In the genomic region with DNA sequence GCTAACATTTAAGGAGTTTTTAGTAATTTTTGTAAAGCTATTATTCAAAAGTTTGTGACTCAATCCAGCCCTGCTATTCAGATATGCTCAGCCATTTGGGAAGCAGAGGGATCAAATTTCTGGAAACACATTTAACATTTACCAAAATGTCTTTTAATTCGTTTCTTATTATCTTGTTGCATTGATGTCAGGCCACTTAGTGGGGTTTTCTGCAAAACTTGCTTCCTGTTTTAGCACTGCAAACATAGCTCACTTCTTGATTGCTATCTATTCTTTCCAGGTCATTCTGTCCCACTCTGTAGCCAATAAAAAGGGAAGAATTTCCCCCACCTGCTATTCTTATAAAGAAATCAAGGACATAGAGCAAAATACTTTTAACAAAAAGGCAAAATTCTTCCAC, we compare ENCODE assay signal across 1 cellular context.
A peak's percentile ranks its signal among the peaks of the same experiment; 100 is the strongest.
TF ChIP-seq lines count a peak whose summit lies in the region.

No MANE protein-coding gene starts in this region.

TF ChIP-seq in SK-N-SH, 30 proteins besides CTCF, POLR2A, EP300 and RAD21 (continued from another document):
- TF ChIP-seq, protein P1, sequence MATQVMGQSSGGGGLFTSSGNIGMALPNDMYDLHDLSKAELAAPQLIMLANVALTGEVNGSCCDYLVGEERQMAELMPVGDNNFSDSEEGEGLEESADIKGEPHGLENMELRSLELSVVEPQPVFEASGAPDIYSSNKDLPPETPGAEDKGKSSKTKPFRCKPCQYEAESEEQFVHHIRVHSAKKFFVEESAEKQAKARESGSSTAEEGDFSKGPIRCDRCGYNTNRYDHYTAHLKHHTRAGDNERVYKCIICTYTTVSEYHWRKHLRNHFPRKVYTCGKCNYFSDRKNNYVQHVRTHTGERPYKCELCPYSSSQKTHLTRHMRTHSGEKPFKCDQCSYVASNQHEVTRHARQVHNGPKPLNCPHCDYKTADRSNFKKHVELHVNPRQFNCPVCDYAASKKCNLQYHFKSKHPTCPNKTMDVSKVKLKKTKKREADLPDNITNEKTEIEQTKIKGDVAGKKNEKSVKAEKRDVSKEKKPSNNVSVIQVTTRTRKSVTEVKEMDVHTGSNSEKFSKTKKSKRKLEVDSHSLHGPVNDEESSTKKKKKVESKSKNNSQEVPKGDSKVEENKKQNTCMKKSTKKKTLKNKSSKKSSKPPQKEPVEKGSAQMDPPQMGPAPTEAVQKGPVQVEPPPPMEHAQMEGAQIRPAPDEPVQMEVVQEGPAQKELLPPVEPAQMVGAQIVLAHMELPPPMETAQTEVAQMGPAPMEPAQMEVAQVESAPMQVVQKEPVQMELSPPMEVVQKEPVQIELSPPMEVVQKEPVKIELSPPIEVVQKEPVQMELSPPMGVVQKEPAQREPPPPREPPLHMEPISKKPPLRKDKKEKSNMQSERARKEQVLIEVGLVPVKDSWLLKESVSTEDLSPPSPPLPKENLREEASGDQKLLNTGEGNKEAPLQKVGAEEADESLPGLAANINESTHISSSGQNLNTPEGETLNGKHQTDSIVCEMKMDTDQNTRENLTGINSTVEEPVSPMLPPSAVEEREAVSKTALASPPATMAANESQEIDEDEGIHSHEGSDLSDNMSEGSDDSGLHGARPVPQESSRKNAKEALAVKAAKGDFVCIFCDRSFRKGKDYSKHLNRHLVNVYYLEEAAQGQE (IDR thresholded peaks at IDR 0.05; ENCODE audit: low read depth, low read length): no peak
- TF ChIP-seq CHD2 (IDR thresholded peaks at IDR 0.05; ENCODE audit: low read length, partially characterized antibody) (no peak), NFIC (IDR thresholded peaks at IDR 0.05; ENCODE audit: borderline replicate concordance) (0 out of 2 replicates have a peak, but pooled peaks have one; percentile 6), FOXJ3 (CRISPR knock-in tag; IDR thresholded peaks at IDR 0.05) (no peak), RXRA (IDR thresholded peaks at IDR 0.05; ENCODE audit: borderline replicate concordance, low read depth) (0 out of 2 replicates have a peak, but pooled peaks have one; percentile 7), TCF12 (IDR thresholded peaks at IDR 0.05) (peak; percentile 18)
- TF ChIP-seq, protein P2, sequence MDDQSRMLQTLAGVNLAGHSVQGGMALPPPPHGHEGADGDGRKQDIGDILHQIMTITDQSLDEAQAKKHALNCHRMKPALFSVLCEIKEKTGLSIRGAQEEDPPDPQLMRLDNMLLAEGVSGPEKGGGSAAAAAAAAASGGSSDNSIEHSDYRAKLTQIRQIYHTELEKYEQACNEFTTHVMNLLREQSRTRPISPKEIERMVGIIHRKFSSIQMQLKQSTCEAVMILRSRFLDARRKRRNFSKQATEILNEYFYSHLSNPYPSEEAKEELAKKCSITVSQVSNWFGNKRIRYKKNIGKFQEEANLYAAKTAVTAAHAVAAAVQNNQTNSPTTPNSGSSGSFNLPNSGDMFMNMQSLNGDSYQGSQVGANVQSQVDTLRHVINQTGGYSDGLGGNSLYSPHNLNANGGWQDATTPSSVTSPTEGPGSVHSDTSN (IDR thresholded peaks at IDR 0.05): 0 out of 2 replicates have a peak, but pooled peaks have one; percentile 8
